8 cellular contexts compared by ENCODE assay signal in genomic region chr2:240319855-240320560, GRCh38.
DNase-seq lines count a peak whose midpoint lies in the region; ATAC-seq, FAIRE-seq and TF ChIP-seq lines count a peak whose summit lies in the region.
"Had no signal": no experiment of that assay in that cellular context is flagged by ENCODE, and none has a peak within 500 bp of the region (broad histone marks: within the 10 kb centered on the region; RNA-seq: fewer than 3 reads in every experiment).

No MANE protein-coding gene starts in this region.

- no peaks in the 10 kb centered on the region for H3K27me3 ChIP-seq in bronchial epithelial cell (ENCODE audit: control insufficient read depth, insufficient read depth, low read length)
- H3K27me3 ChIP-seq in kidney epithelial cell (ENCODE audit: control insufficient read depth, insufficient read depth, low read length): peaks cover 2% of the 10 kb centered on the region
- no peaks in the 10 kb centered on the region for H3K27me3 ChIP-seq in thyroid gland
- no peaks in the 10 kb centered on the region for H3K27me3 ChIP-seq in Karpas-422 (ENCODE audit: low read length)

- peak; percentile 28 for FAIRE-seq in bronchial epithelial cell (lab: Jason Lieb, UNC)

- H3K9me2 ChIP-seq in Karpas-422 (replicated peaks; ENCODE audit: insufficient read depth, low read length): no peaks in the 10 kb centered on the region

- ATAC-seq in GM21423 (IDR thresholded peaks at IDR 0.05; ENCODE audit: unreplicated experiment) (no peak), HG03565 (IDR thresholded peaks at IDR 0.05; ENCODE audit: unreplicated experiment) (no peak)

- peak; percentile 2 for DNase-seq in HS-27A (ENCODE audit: low read depth)
- DNase-seq in bronchial epithelial cell (ENCODE audit: low read depth): peak; percentile 94
- DNase-seq in kidney epithelial cell (ENCODE audit: low read depth): peak; percentile 69
- DNase-seq in thyroid gland: peak; percentile 80 to 89
- DNase-seq in Karpas-422: no peak
- DNase-seq: activated CD4-positive, alpha-beta memory T cell treated with anti-CD3 and anti-CD28 coated beads for 36 hours had no signal

- H4K20me1 ChIP-seq in Karpas-422 (ENCODE audit: insufficient read depth, low read depth, low read length): no peaks in the 10 kb centered on the region

- WGBS in thyroid gland, 2 donors: 62 to 70% methylated on average over 17 to 21 of the region's 24 CpGs

- no peak for TF ChIP-seq CTCF in bronchial epithelial cell (IDR thresholded peaks at IDR 0.05; ENCODE audit: insufficient read depth, low read length, severe bottlenecking)
- no peak for TF ChIP-seq CTCF in kidney epithelial cell (IDR thresholded peaks at IDR 0.05; ENCODE audit: insufficient read depth, low read length, poor library complexity, severe bottlenecking)
- TF ChIP-seq CTCF in thyroid gland (IDR thresholded peaks at IDR 0.05): peak in 1 of 6 experiments; percentile 12

- H3K36me3 ChIP-seq in bronchial epithelial cell (ENCODE audit: control insufficient read depth, insufficient read depth, low read length) (no peaks in the 10 kb centered on the region), kidney epithelial cell (ENCODE audit: control insufficient read depth, insufficient read depth, low read length) (no peaks in the 10 kb centered on the region), thyroid gland (no peaks in the 10 kb centered on the region), Karpas-422 (ENCODE audit: insufficient read depth, low read length) (no peaks in the 10 kb centered on the region)

- intact Hi-C loops in thyroid gland (cut with DNase I): no loop called here

- H2AFZ ChIP-seq in Karpas-422 (ENCODE audit: low read length): no peak overlapping the region

- H3K4me1 ChIP-seq in thyroid gland (peaks cover 3 to 21% of the 10 kb centered on the region in 2 donors), Karpas-422 (ENCODE audit: low read length) (no peaks in the 10 kb centered on the region)

- no peak overlapping the region for H3K9ac ChIP-seq in Karpas-422 (ENCODE audit: low read length)

- H3K9me3 ChIP-seq in thyroid gland: no peaks in the 10 kb centered on the region
- no peaks in the 10 kb centered on the region for H3K9me3 ChIP-seq in Karpas-422 (ENCODE audit: low read length)

- H3K4me3 ChIP-seq in bronchial epithelial cell (ENCODE audit: low read depth, low read length) (no peak overlapping the region), kidney epithelial cell (ENCODE audit: low read depth, low read length) (no peak overlapping the region), thyroid gland (replicated peaks in 1 of 3) (no peak overlapping the region), Karpas-422 (ENCODE audit: low read length) (no peak overlapping the region)

- no peak overlapping the region for H3K4me2 ChIP-seq in Karpas-422 (ENCODE audit: low read depth, low read length, poor library complexity, severe bottlenecking)

- no peak overlapping the region for H3K27ac ChIP-seq in thyroid gland
- H3K27ac ChIP-seq in Karpas-422 (ENCODE audit: low read length): no peak overlapping the region

- H3K79me2 ChIP-seq in Karpas-422 (ENCODE audit: low read length): no peaks in the 10 kb centered on the region

- no peak for TF ChIP-seq POLR2A in thyroid gland (IDR thresholded peaks at IDR 0.05)
